ENCODE assay signal across 9 cellular contexts in genomic region chr7:28573059-28573553, GRCh38.
DNase-seq lines count a peak whose midpoint lies in the region; ATAC-seq, FAIRE-seq and TF ChIP-seq lines count a peak whose summit lies in the region.
"Had no signal": no experiment of that assay in that cellular context is flagged by ENCODE, and none has a peak within 500 bp of the region (broad histone marks: within the 10 kb centered on the region; RNA-seq: fewer than 3 reads in every experiment).

No MANE protein-coding gene starts in this region.

- H3K27ac Mint-ChIP-seq in activated naive CD4-positive, alpha-beta T cell treated with anti-CD3 and anti-CD28 coated beads for 36 hours = no peak overlapping the region

- H3K27ac ChIP-seq in BLaER1 = peak overlapping the region; percentile 78
- H3K27ac ChIP-seq in KMS-11 = peak overlapping the region; percentile 71
- H3K27ac ChIP-seq in left ventricle myocardium inferior (replicated peaks) = no peak overlapping the region
- H3K27ac ChIP-seq in coronary artery = no peak overlapping the region

- DNase-seq in RCC 7860 (ENCODE audit: low spot score) (peak; percentile 42), left ventricle myocardium inferior (peak; percentile 19), D341Med (ENCODE audit: low spot score) (no peak), coronary artery (ENCODE audit: low spot score) (no peak)
- DNase-seq in activated naive CD4-positive, alpha-beta T cell treated with anti-CD3 and anti-CD28 coated beads for 36 hours = no peak
- DNase-seq: left cardiac atrium had no signal

- H3K4me2 ChIP-seq in BLaER1 (peak overlapping the region; percentile 90), KMS-11 (peak overlapping the region; percentile 85)

- TF ChIP-seq CTCF in KMS-11 (conservative IDR thresholded peaks at IDR 0.05; ENCODE audit: low read depth, low read length) (no peak), left ventricle myocardium inferior (IDR thresholded peaks at IDR 0.05; ENCODE audit: borderline replicate concordance) (no peak), coronary artery (IDR thresholded peaks at IDR 0.05) (no peak)

- H3K9me3 ChIP-seq in BLaER1 = peaks cover 13% of the 10 kb centered on the region
- no peaks in the 10 kb centered on the region for H3K9me3 ChIP-seq in left ventricle myocardium inferior (replicated peaks)

- H3K27me3 ChIP-seq in BLaER1 (no peaks in the 10 kb centered on the region), KMS-11 (ENCODE audit: insufficient read depth, low read depth) (peaks cover 15% of the 10 kb centered on the region; the same call in 1 of the 2 replicates), left ventricle myocardium inferior (ENCODE audit: low read depth) (no peaks in the 10 kb centered on the region)

- no peaks in the 10 kb centered on the region for H4K20me1 ChIP-seq in BLaER1
- H4K20me1 ChIP-seq in KMS-11 (ENCODE audit: insufficient read depth) = no peaks in the 10 kb centered on the region

- no peak overlapping the region for H2AFZ ChIP-seq in KMS-11 (ENCODE audit: low read depth)

- no peak overlapping the region for H3K4me3 Mint-ChIP-seq in activated naive CD4-positive, alpha-beta T cell treated with anti-CD3 and anti-CD28 coated beads for 36 hours

- no peaks in the 10 kb centered on the region; the same call in 1 of the 2 replicates for H3K36me3 ChIP-seq in BLaER1
- no peaks in the 10 kb centered on the region for H3K36me3 ChIP-seq in KMS-11 (ENCODE audit: insufficient read depth)
- H3K36me3 ChIP-seq in left ventricle myocardium inferior = no peaks in the 10 kb centered on the region

- H3K27me3 Mint-ChIP-seq in activated naive CD4-positive, alpha-beta T cell treated with anti-CD3 and anti-CD28 coated beads for 36 hours (ENCODE audit: low read depth) = peaks cover 9% of the 10 kb centered on the region

- no peak for ATAC-seq in HG02678 (IDR thresholded peaks at IDR 0.05; ENCODE audit: unreplicated experiment)

- intact Hi-C loops in left ventricle myocardium inferior (cut with micrococcal nuclease) = no loop called here
- intact Hi-C loops in activated naive CD4-positive, alpha-beta T cell treated with anti-CD3 and anti-CD28 coated beads for 36 hours (cut with micrococcal nuclease) = no loop called here

- no peak for FAIRE-seq in RCC 7860 (lab: Jason Lieb, UNC)

- H3K4me1 Mint-ChIP-seq in activated naive CD4-positive, alpha-beta T cell treated with anti-CD3 and anti-CD28 coated beads for 36 hours (ENCODE audit: low read depth) = no peaks in the 10 kb centered on the region

- H3K9ac ChIP-seq in BLaER1 = peak overlapping the region; percentile 62
- H3K9ac ChIP-seq in KMS-11 = peak overlapping the region; percentile 13; the same call in 1 of the 2 replicates

- CTCF ChIA-PET in activated naive CD4-positive, alpha-beta T cell treated with anti-CD3 and anti-CD28 coated beads for 36 hours (lab: Charles Lee) = no interaction called here

- no peaks in the 10 kb centered on the region for H3K79me2 ChIP-seq in KMS-11 (ENCODE audit: insufficient read depth, low read depth)

- H3K4me1 ChIP-seq in BLaER1 (peaks cover 87% of the 10 kb centered on the region), KMS-11 (ENCODE audit: low read depth, poor library complexity, severe bottlenecking) (peaks cover 34% of the 10 kb centered on the region), left ventricle myocardium inferior (peaks cover 30% of the 10 kb centered on the region)

- H3K4me3 ChIP-seq in BLaER1 (peak overlapping the region; percentile 45; the same call in 1 of the 2 replicates), KMS-11 (IDR thresholded peaks at IDR 0.05; ENCODE audit: insufficient read depth, low read depth, low read length) (no peak overlapping the region), left ventricle myocardium inferior (no peak overlapping the region), coronary artery (no peak overlapping the region)

- no peaks in the 10 kb centered on the region for H3K36me3 Mint-ChIP-seq in activated naive CD4-positive, alpha-beta T cell treated with anti-CD3 and anti-CD28 coated beads for 36 hours (ENCODE audit: low read depth)

- H3K9me3 Mint-ChIP-seq in activated naive CD4-positive, alpha-beta T cell treated with anti-CD3 and anti-CD28 coated beads for 36 hours = no peaks in the 10 kb centered on the region

Comparison
In these comparisons a context has a peak if more than half of its experiments do, and no peak if none do; other contexts are left out.
1. H3K27ac ChIP-seq: peak in BLaER1 (single experiment) and KMS-11 (single experiment); none in left ventricle myocardium inferior (single experiment) and coronary artery (0 of 2).
2. DNase-seq: peak in RCC 7860 (single experiment) and left ventricle myocardium inferior (single experiment); none in D341Med (single experiment), coronary artery (single experiment) and activated naive CD4-positive, alpha-beta T cell treated with anti-CD3 and anti-CD28 coated beads for 36 hours (single experiment).